ENCODE assay signal across 8 cellular contexts in the genomic region with DNA sequence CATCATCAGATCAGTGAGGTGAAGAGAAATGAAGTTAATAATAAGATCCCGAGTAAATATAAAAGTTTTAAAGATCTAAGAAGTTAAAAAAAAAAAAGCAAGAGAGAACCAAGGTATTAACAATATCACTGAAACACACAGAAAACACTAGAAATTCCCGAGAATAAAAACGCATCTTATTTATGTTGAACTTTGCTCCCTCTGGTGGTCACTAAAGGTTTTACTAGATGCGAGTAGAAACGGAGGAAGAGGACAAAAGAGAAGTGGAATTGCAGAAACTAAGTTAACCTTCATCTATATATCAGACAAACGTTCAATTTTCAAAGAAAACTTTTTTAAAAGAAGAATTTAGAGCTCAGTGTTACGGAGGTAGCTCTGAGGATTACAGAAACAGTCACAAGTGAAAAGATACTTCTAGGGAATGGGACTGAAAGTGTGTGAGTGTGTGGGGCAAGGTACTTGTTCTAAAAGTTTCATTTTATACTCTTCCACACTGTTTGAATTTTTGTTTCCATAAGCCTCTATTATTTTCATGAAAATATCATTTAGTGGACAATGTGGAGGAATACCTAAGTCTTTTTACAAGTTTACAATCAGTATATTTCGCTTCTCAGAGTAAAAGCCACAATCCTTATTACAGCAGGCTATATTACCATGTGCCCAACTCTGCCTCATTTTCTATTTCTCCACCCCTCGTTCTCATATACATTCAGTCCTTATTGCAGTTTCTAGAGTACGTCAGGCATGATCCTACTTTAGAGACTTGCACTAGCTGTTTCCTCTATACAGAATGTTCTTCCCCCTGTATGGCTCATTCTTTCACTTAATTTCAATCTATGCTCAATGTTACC. TPM values are rescaled to one million over a fixed set of nuclear protein-coding genes. Genes with fewer than 3 reads are reported as not detected.
A peak's percentile ranks its signal among the peaks of the same experiment; 100 is the strongest.
DNase-seq lines count a peak whose midpoint lies in the region; ATAC-seq and TF ChIP-seq lines count a peak whose summit lies in the region.

No MANE protein-coding gene starts in this region.

- H3K4me3 ChIP-seq in SK-N-MC: peak overlapping the region; percentile 56
- no peak overlapping the region for H3K4me3 ChIP-seq in esophagus muscularis mucosa
- peak overlapping the region; percentile 2 for H3K4me3 ChIP-seq in osteoblast (ENCODE audit: insufficient read depth, low read length)

- peaks cover 25% of the 10 kb centered on the region for H3K36me3 ChIP-seq in SK-N-MC (ENCODE audit: insufficient read depth, low read length)
- H3K36me3 ChIP-seq in esophagus muscularis mucosa: peaks cover 0 to 34% (median 13%) of the 10 kb centered on the region in 4 donors
- peaks cover 7% of the 10 kb centered on the region for H3K36me3 ChIP-seq in osteoblast (ENCODE audit: insufficient read depth, low read length)

- peak overlapping the region; percentile 35 for H3K9ac ChIP-seq in SK-N-MC (ENCODE audit: insufficient read length)

- no peaks in the 10 kb centered on the region for H3K9me3 ChIP-seq in SK-N-MC (ENCODE audit: low read depth, low read length)
- no peaks in the 10 kb centered on the region for H3K9me3 ChIP-seq in esophagus muscularis mucosa
- H3K9me3 ChIP-seq in osteoblast (ENCODE audit: low read depth, low read length): no peaks in the 10 kb centered on the region

- H3K9me3 Mint-ChIP-seq in activated naive CD4-positive, alpha-beta T cell treated with anti-CD3 and anti-CD28 coated beads, Interleukin-2, amount 50 U/mL, for 24 hours: no peaks in the 10 kb centered on the region

- no peak overlapping the region for H3K27ac Mint-ChIP-seq in activated naive CD4-positive, alpha-beta T cell treated with anti-CD3 and anti-CD28 coated beads, Interleukin-2, amount 50 U/mL, for 24 hours

- TF ChIP-seq CTCF in esophagus muscularis mucosa (IDR thresholded peaks at IDR 0.05): peak; percentile 61 to 77 (median 62)
- peak; percentile 70 for TF ChIP-seq CTCF in osteoblast (IDR thresholded peaks at IDR 0.05; ENCODE audit: extremely low read depth, low read depth, low read length)

- DNase-seq in activated naive CD4-positive, alpha-beta T cell treated with Interleukin-2 at 50 U/mL for 16 hours: no peak
- DNase-seq in LoVo (ENCODE audit: low spot score) (peak; percentile 59), SK-N-MC (ENCODE audit: low read depth, low spot score) (peak; percentile 40), esophagus muscularis mucosa (ENCODE audit: extremely low spot score) (no peak), osteoblast (ENCODE audit: insufficient read length, low spot score, missing footprints) (no peak), GM19238 (ENCODE audit: insufficient read length, low spot score) (no peak)

- no peaks in the 10 kb centered on the region for H3K27me3 Mint-ChIP-seq in activated naive CD4-positive, alpha-beta T cell treated with anti-CD3 and anti-CD28 coated beads, Interleukin-2, amount 50 U/mL, for 24 hours

- ATAC-seq in HG02973 (IDR thresholded peaks at IDR 0.05; ENCODE audit: unreplicated experiment): no peak

- peaks cover 32% of the 10 kb centered on the region for H3K4me1 Mint-ChIP-seq in activated naive CD4-positive, alpha-beta T cell treated with anti-CD3 and anti-CD28 coated beads, Interleukin-2, amount 50 U/mL, for 24 hours

- peaks cover 6% of the 10 kb centered on the region for H3K79me2 ChIP-seq in osteoblast (ENCODE audit: insufficient read depth, low read length)

- peaks cover 2% of the 10 kb centered on the region for H4K20me1 ChIP-seq in osteoblast (ENCODE audit: insufficient read depth, low read length)

- H3K27ac ChIP-seq in SK-N-MC: no peak overlapping the region
- no peak overlapping the region for H3K27ac ChIP-seq in esophagus muscularis mucosa (replicated peaks in 1 of 4)
- H3K27ac ChIP-seq in osteoblast (ENCODE audit: low read depth, low read length): no peak overlapping the region

- peak overlapping the region; percentile 2 for H3K4me3 Mint-ChIP-seq in activated naive CD4-positive, alpha-beta T cell treated with anti-CD3 and anti-CD28 coated beads, Interleukin-2, amount 50 U/mL, for 24 hours

- no peak overlapping the region for H2AFZ ChIP-seq in osteoblast (ENCODE audit: low read length)

- H3K27me3 ChIP-seq in esophagus muscularis mucosa: no peaks in the 10 kb centered on the region
- H3K27me3 ChIP-seq in osteoblast (ENCODE audit: insufficient read depth, low read length): no peaks in the 10 kb centered on the region

- H3K4me2 ChIP-seq in osteoblast (ENCODE audit: insufficient read depth, low read length): peak overlapping the region; percentile 40

- H3K4me1 ChIP-seq in esophagus muscularis mucosa (peaks cover 0 to 9% (median 7%) of the 10 kb centered on the region in 4 donors), osteoblast (ENCODE audit: insufficient read depth, low read length) (no peaks in the 10 kb centered on the region)

- no peak for TF ChIP-seq POLR2A in esophagus muscularis mucosa (IDR thresholded peaks at IDR 0.05; ENCODE audit: low read depth)

- intact Hi-C loops in esophagus muscularis mucosa (cut with DNase I): loop anchor here (5.0 kb wide), 1 partner anchor 230 kb away; no protein-coding TSS in a partner anchor

- TF ChIP-seq EP300 in esophagus muscularis mucosa (IDR thresholded peaks at IDR 0.05): no peak

- peaks cover 12% of the 10 kb centered on the region for H3K36me3 Mint-ChIP-seq in activated naive CD4-positive, alpha-beta T cell treated with anti-CD3 and anti-CD28 coated beads, Interleukin-2, amount 50 U/mL, for 24 hours

- WGBS in esophagus muscularis mucosa: 24% methylated on average over 10 of the region's 10 CpGs

RNA-seq across cellular contexts. Expression of gene ACBD6, which starts 19.7 kb away (rescaled TPM):
- total RNA-seq in esophagus muscularis mucosa (10 to 100 TPM; 33.3 to 44.0 (median 42.6) TPM), osteoblast (55.1 and 55.7 TPM in 2 replicates)

Comparison
In these comparisons a context has a peak if more than half of its experiments do, and no peak if none do; other contexts are left out.
1. DNase-seq: peak in LoVo (single experiment) and SK-N-MC (single experiment); none in activated naive CD4-positive, alpha-beta T cell treated with Interleukin-2 at 50 U/mL for 16 hours (single experiment), esophagus muscularis mucosa (single experiment), osteoblast (single experiment) and GM19238 (single experiment).
2. H3K4me3 ChIP-seq: peak in SK-N-MC (single experiment) and osteoblast (single experiment); none in esophagus muscularis mucosa (0 of 4).